ENCODE assay signal across 17 cellular contexts in the genomic region with DNA sequence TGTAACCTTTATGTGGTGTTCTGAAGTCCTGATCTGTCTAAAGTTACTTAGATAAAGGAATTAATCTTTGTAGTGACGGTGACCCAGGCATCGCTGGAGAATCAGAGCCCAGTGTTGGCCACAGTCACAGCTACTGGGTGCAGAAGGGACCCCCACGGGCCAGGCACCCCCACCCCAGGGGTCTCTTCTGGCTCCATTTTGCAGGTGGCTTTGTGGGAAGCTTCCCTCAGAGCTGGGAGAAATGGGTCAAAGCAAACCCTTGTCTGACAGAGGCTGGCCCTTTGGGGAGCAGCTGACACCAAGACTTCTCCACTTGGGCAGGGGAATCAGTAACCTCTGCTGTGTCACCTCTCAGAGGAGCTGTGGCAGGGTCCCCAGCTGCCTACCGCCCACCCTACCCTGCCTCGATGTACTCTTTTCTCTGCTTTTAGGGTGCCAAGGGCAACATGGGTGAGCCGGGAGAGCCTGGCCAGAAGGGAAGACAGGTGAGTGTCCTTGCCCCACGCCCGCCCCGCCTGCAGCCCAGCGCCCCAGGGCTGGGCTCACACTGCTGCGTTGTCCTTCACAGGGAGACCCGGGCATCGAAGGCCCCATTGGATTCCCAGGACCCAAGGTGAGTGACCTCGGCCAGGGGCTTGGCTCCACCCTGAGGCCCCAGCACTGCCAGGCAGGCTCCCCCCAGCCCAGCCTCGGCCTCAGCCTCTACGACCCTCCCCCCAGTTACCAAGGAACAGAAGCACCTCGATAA. TPM values are rescaled to one million over a fixed set of nuclear protein-coding genes. Genes with fewer than 3 reads are reported as not detected.
DNase-seq lines count a peak whose midpoint lies in the region; ATAC-seq, FAIRE-seq and TF ChIP-seq lines count a peak whose summit lies in the region.
"Had no signal": no experiment of that assay in that cellular context is flagged by ENCODE, and none has a peak within 500 bp of the region (broad histone marks: within the 10 kb centered on the region; RNA-seq: fewer than 3 reads in every experiment).

No MANE protein-coding gene starts in this region.

- TF ChIP-seq CTCF in D721Med (IDR thresholded peaks at IDR 0.05; ENCODE audit: insufficient read depth, missing control alignments): no peak

- FAIRE-seq in D721Med (lab: Jason Lieb, UNC): no peak
- FAIRE-seq: A204.1, endothelial cell of umbilical vein had no signal

- ATAC-seq in activated CD4-positive, CD25-positive, alpha-beta regulatory T cell treated with anti-CD3 and anti-CD28 coated beads, Interleukin-2, amount 50 U/mL, for 24 hours: no peak
- no peak for ATAC-seq in sciatic nerve
- ATAC-seq in HG03432 (IDR thresholded peaks at IDR 0.05; ENCODE audit: unreplicated experiment): no peak
- ATAC-seq: activated T-cell treated with anti-CD3 and anti-CD28 coated beads, Interleukin-2, amount 50 U/mL, for 4 hours had no signal

- intact Hi-C loops in sciatic nerve (cut with DNase I): no loop called here

- DNase-seq in activated CD4-positive, CD25-positive, alpha-beta regulatory T cell treated with anti-CD3 and anti-CD28 coated beads, Interleukin-2, amount 50 U/mL, for 72 hours: peak; percentile 21
- DNase-seq in D721Med (ENCODE audit: insufficient read length, low spot score) (peak; percentile 16), islet precursor cell (peak; percentile 26), sciatic nerve (ENCODE audit: low spot score) (peak; percentile 54), SK-N-DZ (ENCODE audit: low spot score) (no peak), NCI-H1105 treated with DMSO at 0.1 percent for 48 hours (lab: John Stamatoyannopoulos, UW) (no peak)
- DNase-seq: activated CD4-positive, alpha-beta T cell treated with anti-CD3 and anti-CD28 coated beads, Interleukin-2, amount 10 ng/mL, durations not matched to agents 7 days and 5 days; anterior cingulate cortex; immature natural killer cell; NCI-H1694 had no signal

RNA-seq across cellular contexts. Expression of gene COL6A2, which starts 17.7 kb away (rescaled TPM):
- total RNA-seq in sciatic nerve: 397 TPM
- polyA plus RNA-seq in SK-N-DZ (2014; cell fraction: cytosol; rRNA removed): 11.0 and 15.4 TPM in 2 replicates
- polyA plus RNA-seq in SK-N-DZ (2014; cell fraction: nucleus; rRNA removed): 88.2 and 111 TPM in 2 replicates

RNA-seq across cellular contexts. Expression of gene FTCD, which starts 39.8 kb away (rescaled TPM):
- total RNA-seq in sciatic nerve: 2.9 TPM
- 0.22 TPM in 1 of 2 replicates, not detected in the other for polyA plus RNA-seq in SK-N-DZ (2014; cell fraction: cytosol; rRNA removed)
- polyA plus RNA-seq in SK-N-DZ (2014; cell fraction: nucleus; rRNA removed): 1.2 TPM in 2 replicates
- total RNA-seq: activated CD4-positive, alpha-beta T cell treated with anti-CD3 and anti-CD28 coated beads, Interleukin-2, amount 10 ng/mL, durations not matched to agents 7 days and 5 days; LHCN-M2; suprapubic skin had no signal
- polyA plus RNA-seq: immature natural killer cell had no signal

Comparison
In these comparisons a context has a peak if more than half of its experiments do, and no peak if none do; other contexts are left out.
1. DNase-seq: peak in activated CD4-positive, CD25-positive, alpha-beta regulatory T cell treated with anti-CD3 and anti-CD28 coated beads, Interleukin-2, amount 50 U/mL, for 72 hours (single experiment), D721Med (single experiment), islet precursor cell (single experiment) and sciatic nerve (single experiment); none in SK-N-DZ (single experiment) and NCI-H1105 treated with DMSO at 0.1 percent for 48 hours (single experiment).